8 cellular contexts compared by ENCODE assay signal in genomic region chr20:1122388-1123315, GRCh38.
DNase-seq lines count a peak whose midpoint lies in the region; ATAC-seq lines count a peak whose summit lies in the region.

No MANE protein-coding gene starts in this region.

- H3K9me3 Mint-ChIP-seq in central memory CD8-positive, alpha-beta T cell = no peaks in the 10 kb centered on the region

- no peaks in the 10 kb centered on the region for H3K27me3 Mint-ChIP-seq in central memory CD8-positive, alpha-beta T cell

- peaks cover 76% of the 10 kb centered on the region for H3K4me1 Mint-ChIP-seq in central memory CD8-positive, alpha-beta T cell

- peaks cover 19 to 39% of the 10 kb centered on the region in 2 donors for H3K4me1 ChIP-seq in mucosa of rectum (ENCODE audit: control insufficient read depth in 2 of 2, insufficient read depth in 2 of 2, low read length in 2 of 2)

- no peak overlapping the region for H3K4me3 ChIP-seq in mucosa of rectum (ENCODE audit: low read length in 2 of 2)

- peak overlapping the region; percentile 71 for H3K27ac Mint-ChIP-seq in central memory CD8-positive, alpha-beta T cell (ENCODE audit: low read depth)

- peak overlapping the region; percentile 16 to 52 for H3K27ac ChIP-seq in mucosa of rectum (ENCODE audit: low read depth in 2 of 2, low read length in 2 of 2)

- peaks cover 20 to 34% of the 10 kb centered on the region in 2 donors for H3K36me3 ChIP-seq in mucosa of rectum (ENCODE audit: control insufficient read depth in 2 of 2, insufficient read depth in 2 of 2, low read length in 2 of 2)

- DNase-seq in DMS 273 (lab: John Stamatoyannopoulos, UW; ENCODE audit: unreplicated experiment) (peak; percentile 10), DMS 273 treated with DMSO at 0.1 percent for 48 hours (lab: John Stamatoyannopoulos, UW) (no peak), NCI-H2196 (lab: John Stamatoyannopoulos, UW; ENCODE audit: unreplicated experiment) (peak; percentile 88)
- no peak for DNase-seq in central memory CD8-positive, alpha-beta T cell (ENCODE audit: low spot score in 2 of 2)

- H3K36me3 Mint-ChIP-seq in central memory CD8-positive, alpha-beta T cell (ENCODE audit: insufficient read depth) = peaks cover 45% of the 10 kb centered on the region

- no peaks in the 10 kb centered on the region for H3K27me3 ChIP-seq in mucosa of rectum (ENCODE audit: control insufficient read depth in 2 of 2, insufficient read depth in 2 of 2, low read length in 2 of 2)

- H3K4me3 Mint-ChIP-seq in central memory CD8-positive, alpha-beta T cell = no peak overlapping the region

- H3K9me3 ChIP-seq in mucosa of rectum (ENCODE audit: control insufficient read depth in 2 of 2, low read length in 2 of 2) = no peaks in the 10 kb centered on the region

- no peak for ATAC-seq in central memory CD8-positive, alpha-beta T cell (replicated peaks; ENCODE audit: extremely low read depth, poor library complexity, severe bottlenecking)
- no peak for ATAC-seq in GM18498 (IDR thresholded peaks at IDR 0.05; ENCODE audit: unreplicated experiment)
- ATAC-seq in HG03175 (IDR thresholded peaks at IDR 0.05; ENCODE audit: unreplicated experiment) = no peak
- no peak for ATAC-seq in HG03460 (IDR thresholded peaks at IDR 0.05; ENCODE audit: unreplicated experiment)

- no peak overlapping the region for H3K9ac ChIP-seq in mucosa of rectum (ENCODE audit: low read depth in 1 of 2, low read length in 2 of 2)

Comparison
In these comparisons a context has a peak if more than half of its experiments do, and no peak if none do; other contexts are left out.
1. DNase-seq: peak in DMS 273 (single experiment) and NCI-H2196 (single experiment); none in DMS 273 treated with DMSO at 0.1 percent for 48 hours (single experiment) and central memory CD8-positive, alpha-beta T cell (0 of 2).